23 cellular contexts compared by ENCODE assay signal in the genomic region with DNA sequence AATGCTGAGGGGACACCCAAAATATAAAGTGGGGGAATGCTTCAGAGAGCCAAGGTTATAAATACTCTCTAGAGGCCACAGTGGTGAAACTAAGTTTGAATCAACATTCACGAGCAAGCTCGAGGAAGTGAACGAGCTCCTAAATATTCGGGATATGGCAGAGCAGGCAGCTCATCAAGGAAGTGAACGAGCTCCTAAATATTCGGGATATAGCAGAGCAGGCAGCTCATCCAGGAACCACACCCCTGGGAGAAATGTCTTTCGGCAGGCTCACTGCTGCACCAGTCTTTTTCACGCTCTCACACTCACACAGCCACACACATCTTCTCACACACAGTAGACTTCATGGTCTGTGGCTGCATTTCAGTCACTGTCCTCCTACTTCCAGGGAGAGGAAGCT.
A peak's percentile ranks its signal among the peaks of the same experiment; 100 is the strongest.
DNase-seq lines count a peak whose midpoint lies in the region; ATAC-seq and TF ChIP-seq lines count a peak whose summit lies in the region.
"Had no signal": no experiment of that assay in that cellular context is flagged by ENCODE, and none has a peak within 500 bp of the region (broad histone marks: within the 10 kb centered on the region; RNA-seq: fewer than 3 reads in every experiment).

No MANE protein-coding gene starts in this region.

- peak; percentile 87 for DNase-seq in AG20443 (ENCODE audit: low spot score)
- DNase-seq in HS-5 (ENCODE audit: low read depth): peak; percentile 63
- peak; percentile 14 to 26 for DNase-seq in cardiac fibroblast (ENCODE audit: low read depth in 2 of 2)
- DNase-seq in MV-4-11 (lab: John Stamatoyannopoulos, UW): no peak
- DNase-seq in ACHN: no peak
- DNase-seq: activated CD4-positive, alpha-beta T cell treated with anti-CD3 and anti-CD28 coated beads for 1 hour; activated naive CD4-positive, alpha-beta T cell treated with anti-CD3 and anti-CD28 coated beads, Interleukin-2, amount 50 U/mL, for 16 hours; aorta; cerebellar nuclear complex; effector memory CD4-positive, alpha-beta T cell; GF-D8; H9; head of caudate nucleus; left lung; NCI-H1436; NCI-H524; nucleus accumbens; stimulated activated CD4-positive, alpha-beta T cell treated with anti-CD3 and anti-CD28 coated beads, Interleukin-12 subunit alpha, Interleukin-12 subunit beta, amount 100 ng/mL, for 4 hours had no signal

- H3K4me2 ChIP-seq in neural cell (ENCODE audit: low read length): no peak overlapping the region

- ATAC-seq in HG03045 (IDR thresholded peaks at IDR 0.05; ENCODE audit: unreplicated experiment) (no peak), GM21723 (IDR thresholded peaks at IDR 0.05; ENCODE audit: unreplicated experiment) (no peak)
- ATAC-seq: left lung had no signal

- H3K36me3 ChIP-seq in neural cell (ENCODE audit: insufficient read depth, low read length): no peaks in the 10 kb centered on the region
- H3K36me3 ChIP-seq: BLaER1 treated with 17β-estradiol and CSF1 and Interleukin-3, amounts not matched to agents 10 nM and 100 nM; left lung had no signal

- in situ Hi-C loops in ACHN (cut with HindIII; ENCODE audit: low pct_ligation_motif_present, low pct_unique_long_range_greater_than_20kb, low sequenced_read_pairs): no loop called here

- no peaks in the 10 kb centered on the region for H3K9me2 ChIP-seq in neural cell (ENCODE audit: insufficient read depth, low read length)

- H3K79me2 ChIP-seq in neural cell (replicated peaks; ENCODE audit: insufficient read depth, low read length): no peaks in the 10 kb centered on the region

- no peaks in the 10 kb centered on the region for H3K27me3 ChIP-seq in neural cell (ENCODE audit: insufficient read depth, low read depth, low read length)
- H3K27me3 ChIP-seq: BLaER1 treated with 17β-estradiol and CSF1 and Interleukin-3, amounts not matched to agents 10 nM and 100 nM; left lung had no signal

- no peak overlapping the region for H2AFZ ChIP-seq in neural cell (ENCODE audit: low read depth, low read length)

- no peak for TF ChIP-seq EP300 in neural cell (conservative IDR thresholded peaks at IDR 0.05; ENCODE audit: poor library complexity, severe bottlenecking)

- TF ChIP-seq CTCF in cardiac fibroblast (IDR thresholded peaks at IDR 0.05; ENCODE audit: low read depth, low read length): no peak
- no peak for TF ChIP-seq CTCF in neural cell (IDR thresholded peaks at IDR 0.05; ENCODE audit: poor library complexity, severe bottlenecking)

- H3K4me3 ChIP-seq in cardiac fibroblast (replicated peaks in 1 of 2; ENCODE audit: low read depth in 2 of 2, low read length in 2 of 2): no peak overlapping the region
- peak overlapping the region; percentile 25 for H3K4me3 ChIP-seq in neural cell (ENCODE audit: low read length)
- H3K4me3 ChIP-seq: BLaER1 treated with 17β-estradiol and CSF1 and Interleukin-3, amounts not matched to agents 10 nM and 100 nM; left lung had no signal

- no peaks in the 10 kb centered on the region for H3K9me3 ChIP-seq in neural cell (ENCODE audit: low read length)
- H3K9me3 ChIP-seq: left lung had no signal

- no peaks in the 10 kb centered on the region for H4K20me1 ChIP-seq in neural cell (ENCODE audit: insufficient read depth)
- H4K20me1 ChIP-seq: BLaER1 treated with 17β-estradiol and CSF1 and Interleukin-3, amounts not matched to agents 10 nM and 100 nM had no signal

- H3F3A ChIP-seq in neural cell (ENCODE audit: insufficient read depth, low read length, poor library complexity, severe bottlenecking): no peaks in the 10 kb centered on the region

- no peak for TF ChIP-seq RAD21 in neural cell (conservative IDR thresholded peaks at IDR 0.05)

- H3K27ac ChIP-seq in neural cell (ENCODE audit: low read length): peak overlapping the region; percentile 65
- H3K27ac ChIP-seq: BLaER1 treated with 17β-estradiol and CSF1 and Interleukin-3, amounts not matched to agents 10 nM and 100 nM; left lung; RWPE1 had no signal

- no peak overlapping the region for H3K9ac ChIP-seq in neural cell (ENCODE audit: low read length)
- H3K9ac ChIP-seq: BLaER1 treated with 17β-estradiol and CSF1 and Interleukin-3, amounts not matched to agents 10 nM and 100 nM had no signal

TF ChIP-seq in neural cell, 6 proteins besides CTCF, POLR2A, EP300 and RAD21:
- TF ChIP-seq SMC3 (conservative IDR thresholded peaks at IDR 0.05; ENCODE audit: poor library complexity) (no peak), TAF1 (IDR thresholded peaks at IDR 0.05; ENCODE audit: low read depth) (no peak), POLR2AphosphoS5 (IDR thresholded peaks at IDR 0.05) (no peak), EZH2 (IDR thresholded peaks at IDR 0.05; ENCODE audit: borderline replicate concordance, insufficient read depth, low read length, poor library complexity, severe bottlenecking) (no peak), MXI1 (conservative IDR thresholded peaks at IDR 0.05; ENCODE audit: poor library complexity, severe bottlenecking) (no peak)
- TF ChIP-seq, protein P1, sequence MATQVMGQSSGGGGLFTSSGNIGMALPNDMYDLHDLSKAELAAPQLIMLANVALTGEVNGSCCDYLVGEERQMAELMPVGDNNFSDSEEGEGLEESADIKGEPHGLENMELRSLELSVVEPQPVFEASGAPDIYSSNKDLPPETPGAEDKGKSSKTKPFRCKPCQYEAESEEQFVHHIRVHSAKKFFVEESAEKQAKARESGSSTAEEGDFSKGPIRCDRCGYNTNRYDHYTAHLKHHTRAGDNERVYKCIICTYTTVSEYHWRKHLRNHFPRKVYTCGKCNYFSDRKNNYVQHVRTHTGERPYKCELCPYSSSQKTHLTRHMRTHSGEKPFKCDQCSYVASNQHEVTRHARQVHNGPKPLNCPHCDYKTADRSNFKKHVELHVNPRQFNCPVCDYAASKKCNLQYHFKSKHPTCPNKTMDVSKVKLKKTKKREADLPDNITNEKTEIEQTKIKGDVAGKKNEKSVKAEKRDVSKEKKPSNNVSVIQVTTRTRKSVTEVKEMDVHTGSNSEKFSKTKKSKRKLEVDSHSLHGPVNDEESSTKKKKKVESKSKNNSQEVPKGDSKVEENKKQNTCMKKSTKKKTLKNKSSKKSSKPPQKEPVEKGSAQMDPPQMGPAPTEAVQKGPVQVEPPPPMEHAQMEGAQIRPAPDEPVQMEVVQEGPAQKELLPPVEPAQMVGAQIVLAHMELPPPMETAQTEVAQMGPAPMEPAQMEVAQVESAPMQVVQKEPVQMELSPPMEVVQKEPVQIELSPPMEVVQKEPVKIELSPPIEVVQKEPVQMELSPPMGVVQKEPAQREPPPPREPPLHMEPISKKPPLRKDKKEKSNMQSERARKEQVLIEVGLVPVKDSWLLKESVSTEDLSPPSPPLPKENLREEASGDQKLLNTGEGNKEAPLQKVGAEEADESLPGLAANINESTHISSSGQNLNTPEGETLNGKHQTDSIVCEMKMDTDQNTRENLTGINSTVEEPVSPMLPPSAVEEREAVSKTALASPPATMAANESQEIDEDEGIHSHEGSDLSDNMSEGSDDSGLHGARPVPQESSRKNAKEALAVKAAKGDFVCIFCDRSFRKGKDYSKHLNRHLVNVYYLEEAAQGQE (IDR thresholded peaks at IDR 0.05; ENCODE audit: borderline replicate concordance): no peak

Comparison
In these comparisons a context has a peak if more than half of its experiments do, and no peak if none do; other contexts are left out.
1. DNase-seq: peak in AG20443 (single experiment), HS-5 (single experiment) and cardiac fibroblast (2 of 2); none in MV-4-11 (single experiment) and ACHN (single experiment).